ENCODE assay signal across 8 cellular contexts in genomic region chr15:90902996-90903732, GRCh38. TPM values are rescaled to one million over a fixed set of nuclear protein-coding genes. Genes with fewer than 3 reads are reported as not detected.
DNase-seq lines count a peak whose midpoint lies in the region; ATAC-seq, FAIRE-seq and TF ChIP-seq lines count a peak whose summit lies in the region.

MAN2A2 (plus strand) TSS chr15:90903302; CDS start chr15:90904208, 906 bp downstream.

- H3K27ac ChIP-seq in spleen: peak within 1 kb of the TSS; percentile 93 to 99 (median 95)

- peak within 1 kb of the TSS; percentile 79 for H3K4me3 Mint-ChIP-seq in WTC11

- peak within 1 kb of the TSS; percentile 41; the same call in 1 of the 2 replicates for H3K27ac Mint-ChIP-seq in WTC11

- peaks cover 7% of the 10 kb centered on the region for H3K36me3 Mint-ChIP-seq in WTC11

- peak; percentile 60 for ATAC-seq in HG02610 (IDR thresholded peaks at IDR 0.05; ENCODE audit: unreplicated experiment)
- peak; percentile 43 for ATAC-seq in WTC11

- DNase-seq in GM13977 (ENCODE audit: low spot score): peak; percentile 91
- DNase-seq in NCI-H1092 (lab: John Stamatoyannopoulos, UW): peak; percentile 18
- DNase-seq in WTC11 (ENCODE audit: low spot score): peak; percentile 65
- peak; percentile 26 for DNase-seq in bronchial epithelial cell (ENCODE audit: low read depth)
- DNase-seq in inferior parietal cortex (ENCODE audit: extremely low spot score): peak; percentile 75
- DNase-seq in spleen: peak; percentile 96
- no peak for DNase-seq in NCI-H446 treated with DMSO at 0.1 percent for 48 hours (lab: John Stamatoyannopoulos, UW)

- CTCF ChIA-PET in WTC11 (lab: Charles Lee): interaction anchor here (0.6 to 7.3 kb wide), 24 partner anchors 8 to 627 kb away, joined by 3 to 194 read pairs (median 5); partner anchors contain the start of genes BLM, FES, HDDC3 and RCCD1

- POLR2A ChIA-PET in WTC11 (lab: Charles Lee): interaction anchor here (0.5 to 2.5 kb wide), 9 partner anchors 29 to 1029 kb away, joined by 3 to 17 read pairs (median 4); partner anchors contain the start of genes BLM, HDDC3, IQGAP1 and UNC45A

- no peaks in the 10 kb centered on the region for H3K9me3 ChIP-seq in spleen

- H3K4me3 ChIP-seq in bronchial epithelial cell (ENCODE audit: low read depth, low read length): peak within 1 kb of the TSS; percentile 80
- peak within 1 kb of the TSS; percentile 70 to 92 (median 74) for H3K4me3 ChIP-seq in spleen

- TF ChIP-seq CTCF in GM13977 (IDR thresholded peaks at IDR 0.05; ENCODE audit: extremely low read depth, insufficient read depth, missing control alignments) (no peak), WTC11 (IDR thresholded peaks at IDR 0.05) (no peak), bronchial epithelial cell (IDR thresholded peaks at IDR 0.05; ENCODE audit: insufficient read depth, low read length, severe bottlenecking) (no peak), spleen (IDR thresholded peaks at IDR 0.05 in 8 of 11, conservative IDR thresholded peaks at IDR 0.05 in 3 of 11) (peak in 2 of 11 experiments; percentile 19 to 27)

- H3K36me3 ChIP-seq in bronchial epithelial cell (ENCODE audit: control insufficient read depth, insufficient read depth, low read length) (peaks cover 13% of the 10 kb centered on the region), spleen (peaks cover 0 to 38% (median 35%) of the 10 kb centered on the region in 6 donors)

- no peak for TF ChIP-seq POLR2A in spleen (IDR thresholded peaks at IDR 0.05)

- no peaks in the 10 kb centered on the region for H3K27me3 ChIP-seq in bronchial epithelial cell (ENCODE audit: control insufficient read depth, insufficient read depth, low read length)
- H3K27me3 ChIP-seq in spleen (replicated peaks in 1 of 7): no peaks in the 10 kb centered on the region

- peaks cover 15 to 48% (median 25%) of the 10 kb centered on the region in 6 donors for H3K4me1 ChIP-seq in spleen

- no peak for FAIRE-seq in bronchial epithelial cell (lab: Jason Lieb, UNC)

- WGBS in spleen, 5 donors: 1% methylated on average over 25 to 53 of the region's 53 CpGs

- H3K4me1 Mint-ChIP-seq in WTC11: peaks cover 23% of the 10 kb centered on the region

- peaks cover 26% of the 10 kb centered on the region for H3K27me3 Mint-ChIP-seq in WTC11 (ENCODE audit: low read depth)

- no peaks in the 10 kb centered on the region for H3K9me3 Mint-ChIP-seq in WTC11

- intact Hi-C loops in spleen (cut with DNase I; ENCODE audit: low total_unique reads): no loop called here

- in situ Hi-C loops in GM13977 (cut with MboI; ENCODE audit: low pct_unique_long_range_greater_than_20kb, low sequenced_read_pairs, unreplicated experiment): no loop called here

TF ChIP-seq in WTC11, 78 proteins besides CTCF, POLR2A, EP300 and RAD21:
- no peak for TF ChIP-seq IRF2 (CRISPR knock-in tag; IDR thresholded peaks at IDR 0.05; ENCODE audit: borderline replicate concordance, low read depth)
- TF ChIP-seq, protein P1, sequence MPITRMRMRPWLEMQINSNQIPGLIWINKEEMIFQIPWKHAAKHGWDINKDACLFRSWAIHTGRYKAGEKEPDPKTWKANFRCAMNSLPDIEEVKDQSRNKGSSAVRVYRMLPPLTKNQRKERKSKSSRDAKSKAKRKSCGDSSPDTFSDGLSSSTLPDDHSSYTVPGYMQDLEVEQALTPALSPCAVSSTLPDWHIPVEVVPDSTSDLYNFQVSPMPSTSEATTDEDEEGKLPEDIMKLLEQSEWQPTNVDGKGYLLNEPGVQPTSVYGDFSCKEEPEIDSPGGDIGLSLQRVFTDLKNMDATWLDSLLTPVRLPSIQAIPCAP (CRISPR knock-in tag; IDR thresholded peaks at IDR 0.05): no peak
- no peak for TF ChIP-seq ATF6 (CRISPR knock-in tag; IDR thresholded peaks at IDR 0.05)
- TF ChIP-seq GRHL2 (CRISPR knock-in tag; IDR thresholded peaks at IDR 0.05; ENCODE audit: insufficient replicate concordance, severe bottlenecking): no peak
- 0 out of 2 replicates have a peak, but pooled peaks have one; percentile 18 for TF ChIP-seq FOXP1 (CRISPR knock-in tag; IDR thresholded peaks at IDR 0.05; ENCODE audit: borderline replicate concordance)
- TF ChIP-seq HMGXB4 (CRISPR knock-in tag; IDR thresholded peaks at IDR 0.05): peak; percentile 81
- TF ChIP-seq, protein P2, sequence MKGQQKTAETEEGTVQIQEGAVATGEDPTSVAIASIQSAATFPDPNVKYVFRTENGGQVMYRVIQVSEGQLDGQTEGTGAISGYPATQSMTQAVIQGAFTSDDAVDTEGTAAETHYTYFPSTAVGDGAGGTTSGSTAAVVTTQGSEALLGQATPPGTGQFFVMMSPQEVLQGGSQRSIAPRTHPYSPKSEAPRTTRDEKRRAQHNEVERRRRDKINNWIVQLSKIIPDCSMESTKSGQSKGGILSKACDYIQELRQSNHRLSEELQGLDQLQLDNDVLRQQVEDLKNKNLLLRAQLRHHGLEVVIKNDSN (CRISPR knock-in tag; IDR thresholded peaks at IDR 0.05): 0 out of 2 replicates have a peak, but pooled peaks have one; percentile 21
- TF ChIP-seq, protein P3, sequence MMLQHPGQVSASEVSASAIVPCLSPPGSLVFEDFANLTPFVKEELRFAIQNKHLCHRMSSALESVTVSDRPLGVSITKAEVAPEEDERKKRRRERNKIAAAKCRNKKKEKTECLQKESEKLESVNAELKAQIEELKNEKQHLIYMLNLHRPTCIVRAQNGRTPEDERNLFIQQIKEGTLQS (CRISPR knock-in tag; conservative IDR thresholded peaks at IDR 0.05): no peak
- peak; percentile 52; the same call in 1 of the 2 replicates for TF ChIP-seq ZNF423 (CRISPR knock-in tag; IDR thresholded peaks at IDR 0.05)
- no peak for TF ChIP-seq NR1H2 (CRISPR knock-in tag; IDR thresholded peaks at IDR 0.05)
- no peak for TF ChIP-seq ZNF263 (CRISPR knock-in tag; IDR thresholded peaks at IDR 0.05; ENCODE audit: low read depth)
- TF ChIP-seq CDX4 (CRISPR knock-in tag; IDR thresholded peaks at IDR 0.05; ENCODE audit: borderline replicate concordance): no peak
- TF ChIP-seq RORB (CRISPR knock-in tag; IDR thresholded peaks at IDR 0.05): no peak
- TF ChIP-seq GTF2I (CRISPR knock-in tag; conservative IDR thresholded peaks at IDR 0.05): no peak
- no peak for TF ChIP-seq ZNF317 (CRISPR knock-in tag; IDR thresholded peaks at IDR 0.05; ENCODE audit: borderline replicate concordance, low read depth)
- TF ChIP-seq FOXK1 (CRISPR knock-in tag; IDR thresholded peaks at IDR 0.05): no peak
- no peak for TF ChIP-seq TEAD4 (CRISPR knock-in tag; IDR thresholded peaks at IDR 0.05)
- TF ChIP-seq ZNF121 (CRISPR knock-in tag; IDR thresholded peaks at IDR 0.05): no peak
- no peak for TF ChIP-seq PRRX2 (CRISPR knock-in tag; IDR thresholded peaks at IDR 0.05)

RNA-seq across cellular contexts. Expression of gene MAN2A2, which starts in this region (rescaled TPM):
- total RNA-seq in WTC11 (2021) (27.9 to 31.5 TPM (median 31.0 TPM) in 3 replicates), bronchial epithelial cell (8.4 and 12.3 TPM in 2 replicates), spleen (100 to 1,000 TPM; 105 to 167 (median 120) TPM)
- 10 to 100 TPM; 13.7 to 46.1 (median 24.0) TPM for polyA plus RNA-seq in spleen
